Comparison of ENCODE assay signal across 17 cellular contexts in the genomic region with DNA sequence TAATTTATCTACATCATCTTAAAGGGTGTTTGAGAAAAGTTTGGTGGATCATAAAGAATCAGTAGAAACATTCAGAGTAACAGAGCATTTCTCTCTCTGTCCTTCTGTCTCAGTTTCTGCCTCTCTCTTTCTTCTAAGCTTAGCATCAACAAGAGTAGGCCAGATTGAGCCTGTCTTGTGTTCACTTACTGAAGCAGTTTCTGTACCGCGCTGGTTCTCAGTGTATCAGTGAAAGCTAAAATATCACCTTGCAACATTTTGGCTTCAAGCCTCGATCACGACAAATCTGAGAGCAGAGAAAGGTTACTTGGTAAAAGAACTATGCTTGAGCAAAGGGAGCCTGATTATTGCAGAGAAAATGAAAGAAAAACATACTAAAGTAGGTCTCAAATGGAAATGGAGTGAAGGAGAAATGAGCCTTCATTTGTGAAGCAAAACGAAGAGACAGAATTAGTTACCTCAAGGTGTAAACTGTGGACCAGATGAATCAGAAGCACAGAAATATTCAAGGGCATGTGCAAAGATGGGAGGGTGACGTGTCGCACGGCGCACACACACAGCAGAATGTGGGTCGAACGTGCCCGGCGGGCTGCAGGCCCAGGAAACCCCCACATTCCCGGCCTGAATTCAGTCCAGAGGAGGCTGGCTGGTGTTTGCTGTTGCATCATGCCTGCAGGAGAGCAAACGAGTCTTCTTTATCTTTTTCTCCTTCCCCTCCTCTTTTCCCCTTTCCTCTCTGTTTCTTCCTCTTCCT.
DNase-seq lines count a peak whose midpoint lies in the region; ATAC-seq and TF ChIP-seq lines count a peak whose summit lies in the region.
"Had no signal": no experiment of that assay in that cellular context is flagged by ENCODE, and none has a peak within 500 bp of the region (broad histone marks: within the 10 kb centered on the region; RNA-seq: fewer than 3 reads in every experiment).

No MANE protein-coding gene starts in this region.

- H3K36me3 ChIP-seq in suprapubic skin: no peaks in the 10 kb centered on the region
- H3K36me3 ChIP-seq: SJSA1 had no signal

- no peak for ATAC-seq in HG03460 (IDR thresholded peaks at IDR 0.05; ENCODE audit: unreplicated experiment)
- ATAC-seq: CD8-positive, alpha-beta T cell had no signal

- no peak for TF ChIP-seq EP300 in suprapubic skin (IDR thresholded peaks at IDR 0.05)

- 57% methylated on average over 15 of the region's 15 CpGs for WGBS in suprapubic skin

- no peaks in the 10 kb centered on the region for H3K9me3 ChIP-seq in suprapubic skin
- H3K9me3 ChIP-seq: SJSA1 had no signal

- no peak for TF ChIP-seq POLR2A in suprapubic skin (IDR thresholded peaks at IDR 0.05)

- no peak overlapping the region for H3K27ac ChIP-seq in suprapubic skin
- H3K27ac ChIP-seq: RWPE1, SJSA1 had no signal

- H3K4me3 ChIP-seq in epithelial cell of esophagus (ENCODE audit: low read length) (no peak overlapping the region), suprapubic skin (peak overlapping the region; percentile 4)
- H3K4me3 ChIP-seq: SJSA1 had no signal

- peak; percentile 45 for DNase-seq in M059J (ENCODE audit: low read depth)
- peak; percentile 61 for DNase-seq in epithelial cell of esophagus (ENCODE audit: low read depth)
- DNase-seq in occipital lobe (lab: John Stamatoyannopoulos, UW): peak; percentile 43
- no peak for DNase-seq in suprapubic skin (ENCODE audit: low spot score in 2 of 2)
- no peak for DNase-seq in NCI-H146 treated with DMSO at 0.1 percent for 48 hours (lab: John Stamatoyannopoulos, UW; ENCODE audit: unreplicated experiment)
- DNase-seq in NOMO-1 treated with DMSO at 0.1 percent for 48 hours (lab: John Stamatoyannopoulos, UW; ENCODE audit: unreplicated experiment): no peak
- DNase-seq: CD8-positive, alpha-beta T cell; DND-41; H9; MV-4-11; NCI-H1436; NCI-H2081; NCI-H510A treated with DMSO at 0.1 percent for 48 hours; OCI-M1 had no signal

- H3K4me1 ChIP-seq in suprapubic skin: peaks cover 8% of the 10 kb centered on the region
- H3K4me1 ChIP-seq: SJSA1 had no signal

- no peaks in the 10 kb centered on the region for H3K27me3 ChIP-seq in suprapubic skin
- H3K27me3 ChIP-seq: SJSA1 had no signal

- TF ChIP-seq CTCF in epithelial cell of esophagus (IDR thresholded peaks at IDR 0.05; ENCODE audit: insufficient read depth, low read depth, low read length, missing control alignments) (no peak), suprapubic skin (IDR thresholded peaks at IDR 0.05) (no peak)

Comparison
In these comparisons a context has a peak if more than half of its experiments do, and no peak if none do; other contexts are left out.
1. DNase-seq: peak in M059J (single experiment), epithelial cell of esophagus (single experiment) and occipital lobe (single experiment); none in suprapubic skin (0 of 2), NCI-H146 treated with DMSO at 0.1 percent for 48 hours (single experiment) and NOMO-1 treated with DMSO at 0.1 percent for 48 hours (single experiment).